In genomic region chr3:42732829-42733459, GRCh38 we compare ENCODE assay signal across 12 cellular contexts. TPM values are rescaled to one million over a fixed set of nuclear protein-coding genes. Genes with fewer than 3 reads are reported as not detected.
DNase-seq lines count a peak whose midpoint lies in the region; ATAC-seq, FAIRE-seq and TF ChIP-seq lines count a peak whose summit lies in the region.
"Had no signal": no experiment of that assay in that cellular context is flagged by ENCODE, and none has a peak within 500 bp of the region (broad histone marks: within the 10 kb centered on the region; RNA-seq: fewer than 3 reads in every experiment).

No MANE protein-coding gene starts in this region.

- no peak overlapping the region for H3K18ac ChIP-seq in H9 (ENCODE audit: insufficient read length, low read depth, low read length)

- H2AFZ ChIP-seq in H9 (ENCODE audit: low read length) = no peak overlapping the region
- no peak overlapping the region for H2AFZ ChIP-seq in hepatocyte

- no CpG with 5 or more reads among the region's 9 CpGs for WGBS in H9 (ENCODE audit: extremely low coverage, insufficient read length, low lambda C conversion rate)
- WGBS in hepatocyte (ENCODE audit: low lambda C conversion rate, missing lambda C conversion rate) = 81% methylated on average over 9 of the region's 9 CpGs

- H3K27me3 Mint-ChIP-seq in H9 (ENCODE audit: low read depth) = peaks cover 5% of the 10 kb centered on the region
- no peaks in the 10 kb centered on the region for H3K27me3 Mint-ChIP-seq in activated naive CD8-positive, alpha-beta T cell treated with anti-CD3 and anti-CD28 coated beads for 36 hours

- H3K9me2 ChIP-seq in hepatocyte (replicated peaks; ENCODE audit: insufficient read depth) = no peaks in the 10 kb centered on the region

- H3T11ph ChIP-seq in H9 (ENCODE audit: low read length) = no peak overlapping the region

- H3K4me1 Mint-ChIP-seq in H9 = peaks cover 51 to 52% of the 10 kb centered on the region in 2 experiments
- H3K4me1 Mint-ChIP-seq in activated naive CD8-positive, alpha-beta T cell treated with anti-CD3 and anti-CD28 coated beads for 36 hours = no peaks in the 10 kb centered on the region

- peak overlapping the region in 1 of 2 experiments; percentile 29; a peak in 1 of 5 replicates for H3K4me3 Mint-ChIP-seq in H9
- no peak overlapping the region for H3K4me3 Mint-ChIP-seq in activated naive CD8-positive, alpha-beta T cell treated with anti-CD3 and anti-CD28 coated beads for 36 hours

- H3K23ac ChIP-seq in H9 (ENCODE audit: insufficient read length, low read depth, low read length) = no peak overlapping the region

- H3K27ac ChIP-seq in H9 (ENCODE audit: insufficient read length, low read depth, low read length) (no peak overlapping the region), hepatocyte (no peak overlapping the region), gastrocnemius medialis (peak overlapping the region in 3 of 4 donors; percentile 13 to 91 (median 89))

- H3K27me3 ChIP-seq in H9 (ENCODE audit: insufficient read depth, low read length) (no peaks in the 10 kb centered on the region), hepatocyte (no peaks in the 10 kb centered on the region), gastrocnemius medialis (no peaks in the 10 kb centered on the region)
- H3K27me3 ChIP-seq: heart right ventricle had no signal

- H2AK5ac ChIP-seq in H9 (ENCODE audit: insufficient read length, low read length) = no peak overlapping the region

- no peak overlapping the region for H2BK20ac ChIP-seq in H9 (ENCODE audit: low read depth, low read length, poor library complexity, severe bottlenecking)

- no peak overlapping the region for H3K4me3 ChIP-seq in hepatocyte
- no peak overlapping the region for H3K4me3 ChIP-seq in gastrocnemius medialis
- H3K4me3 ChIP-seq: heart right ventricle had no signal

- no peak overlapping the region for H3K56ac ChIP-seq in H9 (ENCODE audit: insufficient read length, low read depth, low read length)

- TF ChIP-seq CTCF in H9 (conservative IDR thresholded peaks at IDR 0.05) (peak; percentile 44; the same call in 1 of the 3 replicates), hepatocyte (IDR thresholded peaks at IDR 0.05; ENCODE audit: poor library complexity) (peak; percentile 8), gastrocnemius medialis (IDR thresholded peaks at IDR 0.05 in 4 of 5, conservative IDR thresholded peaks at IDR 0.05 in 1 of 5) (no peak), D721Med (IDR thresholded peaks at IDR 0.05; ENCODE audit: insufficient read depth, missing control alignments) (no peak)

- H2BK12ac ChIP-seq in H9 (ENCODE audit: insufficient read length, low read depth, low read length) = no peak overlapping the region

- H3K23me2 ChIP-seq in H9 (ENCODE audit: insufficient read length, low read depth, low read length, poor library complexity, severe bottlenecking) = no peaks in the 10 kb centered on the region

- H2BK15ac ChIP-seq in H9 (ENCODE audit: low read depth, low read length) = no peak overlapping the region

- peak; percentile 55 for DNase-seq in H9
- DNase-seq in SK-N-DZ (ENCODE audit: low spot score) = peak; percentile 25
- DNase-seq in hepatocyte (ENCODE audit: low spot score) = no peak
- DNase-seq in gastrocnemius medialis = no peak
- DNase-seq in D721Med (ENCODE audit: insufficient read length, low spot score) = no peak
- no peak for DNase-seq in stimulated activated CD4-positive, alpha-beta T cell treated with anti-CD3 and anti-CD28 coated beads, Interleukin-2, amount 100 ng/mL, for 48 hours
- DNase-seq in activated naive CD8-positive, alpha-beta T cell treated with anti-CD3 and anti-CD28 coated beads for 36 hours = no peak
- DNase-seq: aorta; HCEC 1CT; heart right ventricle; KBM-7; NK-92 treated with Interleukin-12 subunit alpha and Interleukin-12 subunit beta, amount 100 ng/mL, for 24 hours had no signal

- intact Hi-C loops in gastrocnemius medialis (cut with DNase I; ENCODE audit: low total_unique reads) = no loop called here

- H3K4me2 ChIP-seq in H9 (ENCODE audit: insufficient read depth, insufficient read length, low read length) (no peak overlapping the region), hepatocyte (no peak overlapping the region)

- H3K9me3 ChIP-seq in H9 (ENCODE audit: control insufficient read depth, low read depth, low read length) (no peaks in the 10 kb centered on the region), hepatocyte (ENCODE audit: low read depth) (no peaks in the 10 kb centered on the region), gastrocnemius medialis (no peaks in the 10 kb centered on the region)

- no peak overlapping the region for H2BK120ac ChIP-seq in H9 (ENCODE audit: low read depth, low read length, poor library complexity, severe bottlenecking)

- in situ Hi-C loops in gastrocnemius medialis (cut with MboI; ENCODE audit: low sequenced_read_pairs in 4 of 4) = loop anchor here in 1 of 4 donors (25.0 kb wide), 1 partner anchor 146 kb away; the partner anchor contains the start of genes SEC22C and SS18L2

- peak overlapping the region; percentile 67 to 92 (median 83); a peak in 4 of 7 replicates for H3K27ac Mint-ChIP-seq in H9
- H3K27ac Mint-ChIP-seq in activated naive CD8-positive, alpha-beta T cell treated with anti-CD3 and anti-CD28 coated beads for 36 hours = no peak overlapping the region

- H3K9ac ChIP-seq in H9 (ENCODE audit: extremely low read depth, insufficient read length, low read length) = no peak overlapping the region

- H4K8ac ChIP-seq in H9 (replicated peaks; ENCODE audit: insufficient read length, low read depth, low read length) = no peak overlapping the region

- H3K4me1 ChIP-seq in H9 (ENCODE audit: insufficient read depth, low read length) = peaks cover 9% of the 10 kb centered on the region; the same call in 1 of the 2 replicates
- no peaks in the 10 kb centered on the region for H3K4me1 ChIP-seq in hepatocyte (ENCODE audit: insufficient read depth)
- peaks cover 28 to 34% of the 10 kb centered on the region in 2 donors for H3K4me1 ChIP-seq in gastrocnemius medialis

- H3K79me2 ChIP-seq in H9 (ENCODE audit: insufficient read depth, low read length) (no peaks in the 10 kb centered on the region), hepatocyte (no peaks in the 10 kb centered on the region)

- H3K36me3 Mint-ChIP-seq in H9 (ENCODE audit: insufficient read depth in 1 of 3, low read depth in 3 of 3) = no peaks in the 10 kb centered on the region
- H3K36me3 Mint-ChIP-seq in activated naive CD8-positive, alpha-beta T cell treated with anti-CD3 and anti-CD28 coated beads for 36 hours = no peaks in the 10 kb centered on the region

- no peak overlapping the region for H3K4ac ChIP-seq in H9 (ENCODE audit: low read depth, low read length)

- H3K79me1 ChIP-seq in H9 (ENCODE audit: insufficient read depth, low read depth, low read length, poor library complexity, severe bottlenecking) = no peaks in the 10 kb centered on the region

- H3K14ac ChIP-seq in H9 (ENCODE audit: insufficient read depth, low read length) = no peak overlapping the region; the same call in 1 of the 2 replicates

- no peak overlapping the region for H4K5ac ChIP-seq in H9 (ENCODE audit: insufficient read length, low read depth, low read length)

- TF ChIP-seq POLR2A in gastrocnemius medialis (IDR thresholded peaks at IDR 0.05) = no peak

- H3K36me3 ChIP-seq in hepatocyte (replicated peaks; ENCODE audit: insufficient read depth, low read depth) (no peaks in the 10 kb centered on the region), gastrocnemius medialis (no peaks in the 10 kb centered on the region)
- H3K36me3 ChIP-seq: heart right ventricle had no signal

- no peak for FAIRE-seq in D721Med (lab: Jason Lieb, UNC)

- H4K20me1 ChIP-seq in H9 (ENCODE audit: control insufficient read depth, insufficient read depth, insufficient read length) (no peaks in the 10 kb centered on the region), hepatocyte (ENCODE audit: insufficient read depth, poor library complexity, severe bottlenecking) (no peaks in the 10 kb centered on the region)

- no peaks in the 10 kb centered on the region; a peak in 1 of 5 replicates for H3K9me3 Mint-ChIP-seq in H9
- H3K9me3 Mint-ChIP-seq in activated naive CD8-positive, alpha-beta T cell treated with anti-CD3 and anti-CD28 coated beads for 36 hours = no peaks in the 10 kb centered on the region

- no peak overlapping the region for H4K91ac ChIP-seq in H9 (ENCODE audit: insufficient read length, low read depth, low read length)

- H2BK5ac ChIP-seq in H9 (ENCODE audit: insufficient read length, low read length) = no peak overlapping the region

- ATAC-seq in gastrocnemius medialis = no peak
- ATAC-seq: heart right ventricle had no signal

RNA-seq across cellular contexts. Expression of gene HHATL, which starts 30.3 kb away (rescaled TPM):
- total RNA-seq in H9 (2021) (0.46 TPM in 1 of 2 replicates, not detected in the other), hepatocyte (not detected in 2 replicates), gastrocnemius medialis (100 to 1,000 TPM in 2 of 4 donors, 10 to 100 TPM in 2; 78.0 to 309 (median 164) TPM)
- 0.19 TPM in 1 of 2 replicates, not detected in the other for polyA plus RNA-seq in SK-N-DZ (2014; cell fraction: cytosol; rRNA removed)
- polyA plus RNA-seq in SK-N-DZ (2014; cell fraction: nucleus; rRNA removed) = 1.1 TPM in 1 of 2 replicates, not detected in the other
- polyA plus RNA-seq in hepatocyte = not detected in 2 replicates
- total RNA-seq in activated naive CD8-positive, alpha-beta T cell treated with anti-CD3 and anti-CD28 coated beads for 36 hours = not detected
- total RNA-seq: aorta had no signal

RNA-seq across cellular contexts. Expression of gene CCDC13, which starts 40.1 kb away (rescaled TPM):
- total RNA-seq in H9 (2021) = not detected in 2 replicates
- polyA plus RNA-seq in SK-N-DZ (2014; cell fraction: cytosol; rRNA removed) = 0.65 and 0.70 TPM in 2 replicates
- polyA plus RNA-seq in SK-N-DZ (2014; cell fraction: nucleus; rRNA removed) = 2.4 TPM in 1 of 2 replicates, not detected in the other
- total RNA-seq in hepatocyte = 0.63 TPM in 1 of 2 replicates, not detected in the other
- 2.1 TPM in 1 of 2 replicates, not detected in the other for polyA plus RNA-seq in hepatocyte
- total RNA-seq in gastrocnemius medialis = 1 to 10 TPM in 2 of 4 donors, under 1 TPM in 2; 0.12 to 1.5 (median 1.1) TPM
- under 1 TPM in 1 of 2 experiments, not detected in 1; 0.49 TPM for total RNA-seq in activated naive CD8-positive, alpha-beta T cell treated with anti-CD3 and anti-CD28 coated beads for 36 hours

RNA-seq across cellular contexts. Expression of gene KLHL40, which starts 47.6 kb away (rescaled TPM):
- total RNA-seq in H9 (2021) = not detected in 2 replicates
- not detected in 2 replicates for polyA plus RNA-seq in SK-N-DZ (2014; cell fraction: cytosol; rRNA removed)
- polyA plus RNA-seq in SK-N-DZ (2014; cell fraction: nucleus; rRNA removed) = not detected in 2 replicates
- total RNA-seq in hepatocyte = not detected in 2 replicates
- not detected in 2 replicates for polyA plus RNA-seq in hepatocyte
- 100 to 1,000 TPM; 197 to 682 (median 397) TPM for total RNA-seq in gastrocnemius medialis
- total RNA-seq in activated naive CD8-positive, alpha-beta T cell treated with anti-CD3 and anti-CD28 coated beads for 36 hours = not detected
- total RNA-seq: aorta had no signal

Comparison
In these comparisons a context has a peak if more than half of its experiments do, and no peak if none do; other contexts are left out.
1. DNase-seq: peak in H9 (single experiment) and SK-N-DZ (single experiment); none in hepatocyte (single experiment), gastrocnemius medialis (0 of 2), D721Med (single experiment), stimulated activated CD4-positive, alpha-beta T cell treated with anti-CD3 and anti-CD28 coated beads, Interleukin-2, amount 100 ng/mL, for 48 hours (0 of 2) and activated naive CD8-positive, alpha-beta T cell treated with anti-CD3 and anti-CD28 coated beads for 36 hours (single experiment).
2. H3K27ac ChIP-seq: peak in gastrocnemius medialis (3 of 4); none in H9 (single experiment) and hepatocyte (single experiment).
3. CTCF ChIP-seq: peak in H9 (single experiment) and hepatocyte (single experiment); none in gastrocnemius medialis (0 of 5) and D721Med (single experiment).
4. RNA of gene HHATL, which starts 30.3 kb away (total RNA-seq): 78.0 to 309 TPM in gastrocnemius medialis; 0.46 TPM in H9, not detected in hepatocyte and not detected in activated naive CD8-positive, alpha-beta T cell treated with anti-CD3 and anti-CD28 coated beads for 36 hours; every median in the first group is over 10 times any median in the second.
5. RNA of gene KLHL40, which starts 47.6 kb away (total RNA-seq): 197 to 682 TPM in gastrocnemius medialis; not detected in H9, not detected in hepatocyte and not detected in activated naive CD8-positive, alpha-beta T cell treated with anti-CD3 and anti-CD28 coated beads for 36 hours; every median in the first group is over 100 times any median in the second.